15 cellular contexts compared by ENCODE assay signal in the genomic region with DNA sequence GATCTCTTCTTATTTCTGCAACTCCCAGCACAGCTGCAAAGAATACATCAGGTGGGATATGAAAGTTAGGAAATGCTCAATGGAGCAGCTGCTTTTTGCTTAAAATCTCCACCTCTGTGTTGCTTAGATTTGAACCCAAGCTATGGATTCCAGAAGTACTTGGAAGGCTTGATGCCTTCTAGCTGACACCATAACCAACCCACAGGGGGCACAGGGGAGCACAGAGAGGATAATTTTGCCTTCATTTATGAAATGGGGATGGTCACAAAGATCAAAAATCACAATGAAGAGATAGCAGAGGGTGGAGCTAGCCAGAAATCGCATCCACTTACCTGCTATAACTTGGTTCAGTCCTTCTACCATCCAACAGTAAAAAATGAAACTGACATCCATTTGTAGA.
DNase-seq lines count a peak whose midpoint lies in the region; ATAC-seq and TF ChIP-seq lines count a peak whose summit lies in the region.
"Had no signal": no experiment of that assay in that cellular context is flagged by ENCODE, and none has a peak within 500 bp of the region (broad histone marks: within the 10 kb centered on the region; RNA-seq: fewer than 3 reads in every experiment).

No MANE protein-coding gene starts in this region.

- H3K27ac ChIP-seq in GM23248: peak overlapping the region; percentile 96; the same call in 1 of the 2 replicates
- H3K27ac ChIP-seq in foreskin keratinocyte: no peak overlapping the region
- H3K27ac ChIP-seq in smooth muscle cell (ENCODE audit: low read depth): no peak overlapping the region

- DNase-seq in AG09309 (ENCODE audit: low read depth): no peak
- no peak for DNase-seq in GM23248
- DNase-seq in WTC11 (ENCODE audit: low spot score): peak; percentile 28
- DNase-seq in foreskin keratinocyte: no peak
- DNase-seq in smooth muscle cell (lab: John Stamatoyannopoulos, UW; ENCODE audit: unreplicated experiment): no peak
- DNase-seq in NCI-H748 treated with DMSO at 0.1 percent for 48 hours (lab: John Stamatoyannopoulos, UW): no peak
- DNase-seq in NCI-H2081 treated with DMSO at 0.1 percent for 48 hours (lab: John Stamatoyannopoulos, UW): no peak
- DNase-seq in ecto neural progenitor cell (ENCODE audit: low spot score): no peak
- DNase-seq: activated CD4-positive, CD25-positive, alpha-beta regulatory T cell; activated T-cell treated with anti-CD3 and anti-CD28 coated beads, Interleukin-2, amount 50 U/mL, for 4 hours; anterior cingulate cortex; GF-D8; NCI-H1092 treated with DMSO at 0.1 percent for 48 hours; stimulated activated CD4-positive, alpha-beta T cell treated with anti-CD3 and anti-CD28 coated beads, Interleukin-4, amount 100 ng/mL, for 24 hours; stimulated activated naive CD4-positive, alpha-beta T cell had no signal

- H3K4me1 ChIP-seq in GM23248 (ENCODE audit: insufficient read depth) (peaks cover 42% of the 10 kb centered on the region), foreskin keratinocyte (peaks cover 7% of the 10 kb centered on the region), smooth muscle cell (ENCODE audit: low read depth) (no peaks in the 10 kb centered on the region)

- peaks cover 93% of the 10 kb centered on the region for H3F3A ChIP-seq in GM23248 (ENCODE audit: insufficient read depth)
- peaks cover 5% of the 10 kb centered on the region for H3F3A ChIP-seq in smooth muscle cell (ENCODE audit: low read depth)

- H3K79me2 ChIP-seq in GM23248 (ENCODE audit: insufficient read depth) (0 out of 2 replicates have a peak, but pooled peaks cover 10% of the 10 kb centered on the region), smooth muscle cell (ENCODE audit: low read depth) (no peaks in the 10 kb centered on the region)

- H2AFZ ChIP-seq in GM23248 (no peak overlapping the region), smooth muscle cell (ENCODE audit: low read depth) (no peak overlapping the region)

- H3K9ac ChIP-seq in GM23248 (no peak overlapping the region), smooth muscle cell (ENCODE audit: low read depth) (no peak overlapping the region)

- H3K4me2 ChIP-seq in GM23248 (ENCODE audit: unreplicated experiment): no peak overlapping the region
- no peak overlapping the region for H3K4me2 ChIP-seq in smooth muscle cell

- H3K4me3 Mint-ChIP-seq in WTC11: no peak overlapping the region
- H3K4me3 Mint-ChIP-seq: activated T-cell treated with anti-CD3 and anti-CD28 coated beads, Interleukin-2, amount 50 U/mL, for 4 hours had no signal

- ATAC-seq in WTC11 (peak; percentile 61), foreskin keratinocyte (no peak)
- ATAC-seq: activated T-cell treated with anti-CD3 and anti-CD28 coated beads, Interleukin-2, amount 50 U/mL, for 4 hours had no signal

- CTCF ChIA-PET in WTC11 (lab: Charles Lee): interaction anchor here (0.7 to 2.1 kb wide), 12 partner anchors 9 to 114 kb away, joined by 3 to 10 read pairs (median 4); no protein-coding TSS in a partner anchor

- H3K27me3 ChIP-seq in GM23248 (replicated peaks; ENCODE audit: insufficient read depth) (no peaks in the 10 kb centered on the region), foreskin keratinocyte (no peaks in the 10 kb centered on the region), smooth muscle cell (ENCODE audit: low read depth) (no peaks in the 10 kb centered on the region)

- no peaks in the 10 kb centered on the region for H4K20me1 ChIP-seq in GM23248 (ENCODE audit: insufficient read depth)
- H4K20me1 ChIP-seq in smooth muscle cell (ENCODE audit: low read depth): no peaks in the 10 kb centered on the region

- H3K4me3 ChIP-seq in AG09309 (ENCODE audit: control insufficient read depth, low read depth, low read length): no peak overlapping the region
- H3K4me3 ChIP-seq in GM23248: no peak overlapping the region
- H3K4me3 ChIP-seq in smooth muscle cell: no peak overlapping the region

- no peaks in the 10 kb centered on the region for H3K4me1 Mint-ChIP-seq in WTC11

- H3K9me3 Mint-ChIP-seq in WTC11: no peaks in the 10 kb centered on the region
- H3K9me3 Mint-ChIP-seq: activated T-cell treated with anti-CD3 and anti-CD28 coated beads, Interleukin-2, amount 50 U/mL, for 4 hours had no signal

- H3K9me3 ChIP-seq in GM23248 (ENCODE audit: low read depth) (no peaks in the 10 kb centered on the region), smooth muscle cell (replicated peaks; ENCODE audit: low read depth) (no peaks in the 10 kb centered on the region)

- no peak overlapping the region for H3K27ac Mint-ChIP-seq in WTC11

- POLR2A ChIA-PET in WTC11 (lab: Charles Lee): no interaction called here

- TF ChIP-seq CTCF in AG09309 (IDR thresholded peaks at IDR 0.05; ENCODE audit: control insufficient read depth, insufficient read depth, low read depth, low read length, missing control alignments) (peak; percentile 32), WTC11 (IDR thresholded peaks at IDR 0.05) (no peak), foreskin keratinocyte (conservative IDR thresholded peaks at IDR 0.05) (peak; percentile 39), smooth muscle cell (IDR thresholded peaks at IDR 0.05; ENCODE audit: borderline replicate concordance, insufficient read depth, poor library complexity, severe bottlenecking) (no peak)

- 98 to 100% methylated on average over 1 of the region's 1 CpG for WGBS in GM23248 (ENCODE audit: low coverage in 1 of 2, low lambda C conversion rate in 2 of 2, missing lambda C conversion rate in 2 of 2), 2 experiments
- 96% methylated on average over 1 of the region's 1 CpG for WGBS in smooth muscle cell (ENCODE audit: low lambda C conversion rate)

- H3K36me3 ChIP-seq in GM23248 (ENCODE audit: low read depth) (peaks cover 61% of the 10 kb centered on the region), smooth muscle cell (ENCODE audit: low read depth) (peaks cover 19% of the 10 kb centered on the region)

- no peaks in the 10 kb centered on the region for H3K9me2 ChIP-seq in GM23248 (ENCODE audit: insufficient read depth)

- no peaks in the 10 kb centered on the region for H3K27me3 Mint-ChIP-seq in WTC11 (ENCODE audit: low read depth)

- in situ Hi-C loops in GM23248 (cut with MboI): no loop called here

- H3K36me3 Mint-ChIP-seq in WTC11: no peaks in the 10 kb centered on the region

TF ChIP-seq in WTC11, 78 proteins besides CTCF, POLR2A, EP300 and RAD21 (continues in another document):
- TF ChIP-seq, protein P1, sequence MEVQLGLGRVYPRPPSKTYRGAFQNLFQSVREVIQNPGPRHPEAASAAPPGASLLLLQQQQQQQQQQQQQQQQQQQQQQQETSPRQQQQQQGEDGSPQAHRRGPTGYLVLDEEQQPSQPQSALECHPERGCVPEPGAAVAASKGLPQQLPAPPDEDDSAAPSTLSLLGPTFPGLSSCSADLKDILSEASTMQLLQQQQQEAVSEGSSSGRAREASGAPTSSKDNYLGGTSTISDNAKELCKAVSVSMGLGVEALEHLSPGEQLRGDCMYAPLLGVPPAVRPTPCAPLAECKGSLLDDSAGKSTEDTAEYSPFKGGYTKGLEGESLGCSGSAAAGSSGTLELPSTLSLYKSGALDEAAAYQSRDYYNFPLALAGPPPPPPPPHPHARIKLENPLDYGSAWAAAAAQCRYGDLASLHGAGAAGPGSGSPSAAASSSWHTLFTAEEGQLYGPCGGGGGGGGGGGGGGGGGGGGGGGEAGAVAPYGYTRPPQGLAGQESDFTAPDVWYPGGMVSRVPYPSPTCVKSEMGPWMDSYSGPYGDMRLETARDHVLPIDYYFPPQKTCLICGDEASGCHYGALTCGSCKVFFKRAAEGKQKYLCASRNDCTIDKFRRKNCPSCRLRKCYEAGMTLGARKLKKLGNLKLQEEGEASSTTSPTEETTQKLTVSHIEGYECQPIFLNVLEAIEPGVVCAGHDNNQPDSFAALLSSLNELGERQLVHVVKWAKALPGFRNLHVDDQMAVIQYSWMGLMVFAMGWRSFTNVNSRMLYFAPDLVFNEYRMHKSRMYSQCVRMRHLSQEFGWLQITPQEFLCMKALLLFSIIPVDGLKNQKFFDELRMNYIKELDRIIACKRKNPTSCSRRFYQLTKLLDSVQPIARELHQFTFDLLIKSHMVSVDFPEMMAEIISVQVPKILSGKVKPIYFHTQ (CRISPR knock-in tag; IDR thresholded peaks at IDR 0.05): no peak
- TF ChIP-seq, protein P2, sequence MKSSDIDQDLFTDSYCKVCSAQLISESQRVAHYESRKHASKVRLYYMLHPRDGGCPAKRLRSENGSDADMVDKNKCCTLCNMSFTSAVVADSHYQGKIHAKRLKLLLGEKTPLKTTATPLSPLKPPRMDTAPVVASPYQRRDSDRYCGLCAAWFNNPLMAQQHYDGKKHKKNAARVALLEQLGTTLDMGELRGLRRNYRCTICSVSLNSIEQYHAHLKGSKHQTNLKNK (CRISPR knock-in tag; IDR thresholded peaks at IDR 0.05): no peak
- no peak for TF ChIP-seq NR3C1 (CRISPR knock-in tag; conservative IDR thresholded peaks at IDR 0.05; ENCODE audit: low read depth)
- no peak for TF ChIP-seq NFE2L1 (CRISPR knock-in tag; IDR thresholded peaks at IDR 0.05)
- TF ChIP-seq, protein P3, sequence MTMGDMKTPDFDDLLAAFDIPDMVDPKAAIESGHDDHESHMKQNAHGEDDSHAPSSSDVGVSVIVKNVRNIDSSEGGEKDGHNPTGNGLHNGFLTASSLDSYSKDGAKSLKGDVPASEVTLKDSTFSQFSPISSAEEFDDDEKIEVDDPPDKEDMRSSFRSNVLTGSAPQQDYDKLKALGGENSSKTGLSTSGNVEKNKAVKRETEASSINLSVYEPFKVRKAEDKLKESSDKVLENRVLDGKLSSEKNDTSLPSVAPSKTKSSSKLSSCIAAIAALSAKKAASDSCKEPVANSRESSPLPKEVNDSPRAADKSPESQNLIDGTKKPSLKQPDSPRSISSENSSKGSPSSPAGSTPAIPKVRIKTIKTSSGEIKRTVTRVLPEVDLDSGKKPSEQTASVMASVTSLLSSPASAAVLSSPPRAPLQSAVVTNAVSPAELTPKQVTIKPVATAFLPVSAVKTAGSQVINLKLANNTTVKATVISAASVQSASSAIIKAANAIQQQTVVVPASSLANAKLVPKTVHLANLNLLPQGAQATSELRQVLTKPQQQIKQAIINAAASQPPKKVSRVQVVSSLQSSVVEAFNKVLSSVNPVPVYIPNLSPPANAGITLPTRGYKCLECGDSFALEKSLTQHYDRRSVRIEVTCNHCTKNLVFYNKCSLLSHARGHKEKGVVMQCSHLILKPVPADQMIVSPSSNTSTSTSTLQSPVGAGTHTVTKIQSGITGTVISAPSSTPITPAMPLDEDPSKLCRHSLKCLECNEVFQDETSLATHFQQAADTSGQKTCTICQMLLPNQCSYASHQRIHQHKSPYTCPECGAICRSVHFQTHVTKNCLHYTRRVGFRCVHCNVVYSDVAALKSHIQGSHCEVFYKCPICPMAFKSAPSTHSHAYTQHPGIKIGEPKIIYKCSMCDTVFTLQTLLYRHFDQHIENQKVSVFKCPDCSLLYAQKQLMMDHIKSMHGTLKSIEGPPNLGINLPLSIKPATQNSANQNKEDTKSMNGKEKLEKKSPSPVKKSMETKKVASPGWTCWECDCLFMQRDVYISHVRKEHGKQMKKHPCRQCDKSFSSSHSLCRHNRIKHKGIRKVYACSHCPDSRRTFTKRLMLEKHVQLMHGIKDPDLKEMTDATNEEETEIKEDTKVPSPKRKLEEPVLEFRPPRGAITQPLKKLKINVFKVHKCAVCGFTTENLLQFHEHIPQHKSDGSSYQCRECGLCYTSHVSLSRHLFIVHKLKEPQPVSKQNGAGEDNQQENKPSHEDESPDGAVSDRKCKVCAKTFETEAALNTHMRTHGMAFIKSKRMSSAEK (CRISPR knock-in tag; IDR thresholded peaks at IDR 0.05; ENCODE audit: borderline replicate concordance): no peak
- TF ChIP-seq ETV6 (CRISPR knock-in tag; IDR thresholded peaks at IDR 0.05): no peak

Comparison
In these comparisons a context has a peak if more than half of its experiments do, and no peak if none do; other contexts are left out.
1. CTCF ChIP-seq: peak in AG09309 (single experiment) and foreskin keratinocyte (single experiment); none in WTC11 (single experiment) and smooth muscle cell (single experiment).